16 cellular contexts compared by ENCODE assay signal in the genomic region with DNA sequence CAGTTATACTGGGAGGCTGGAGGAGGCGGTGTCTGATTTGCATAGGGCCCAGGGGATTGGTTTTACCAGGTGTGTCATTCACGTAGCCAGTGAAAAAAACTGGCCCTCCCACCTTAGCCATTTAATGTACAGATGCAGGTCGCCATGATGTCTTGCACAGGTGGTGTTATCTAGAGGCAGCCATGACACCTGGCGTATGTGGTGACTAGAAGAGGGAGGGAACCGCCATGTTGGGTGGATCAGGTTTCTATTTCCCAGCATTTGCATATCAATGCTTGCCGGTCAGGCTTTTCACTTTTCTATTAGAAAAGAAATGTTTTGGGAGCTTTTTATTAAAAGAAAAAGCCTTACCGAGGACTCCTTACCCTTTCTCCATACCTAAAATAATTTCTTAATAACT.
A peak's percentile ranks its signal among the peaks of the same experiment; 100 is the strongest.
DNase-seq lines count a peak whose midpoint lies in the region; FAIRE-seq and TF ChIP-seq lines count a peak whose summit lies in the region.
"Had no signal": no experiment of that assay in that cellular context is flagged by ENCODE, and none has a peak within 500 bp of the region (broad histone marks: within the 10 kb centered on the region; RNA-seq: fewer than 3 reads in every experiment).

No MANE protein-coding gene starts in this region.

- DNase-seq in ELF-1 (ENCODE audit: low read depth, low spot score): peak; percentile 2
- peak; percentile 60 for DNase-seq in NCI-H2171 treated with DMSO at 0.1 percent for 48 hours (lab: John Stamatoyannopoulos, UW)
- DNase-seq in H1 (ENCODE audit: low read depth in 1 of 2, low spot score in 2 of 2): no peak
- no peak for DNase-seq in SIG-M5 (lab: John Stamatoyannopoulos, UW)
- DNase-seq in NOMO-1 (lab: John Stamatoyannopoulos, UW; ENCODE audit: unreplicated experiment in 2 of 2): no peak
- DNase-seq in CD1c-positive myeloid dendritic cell (ENCODE audit: extremely low spot score): no peak
- no peak for DNase-seq in SW480 (ENCODE audit: low spot score)
- DNase-seq: C1 segment of cervical spinal cord; CD4-positive, alpha-beta memory T cell; DMS79; EL; GDM1; H7 had no signal

- H3K4me2 ChIP-seq in H1 (ENCODE audit: insufficient read depth in 1 of 2, low read depth in 2 of 2, low read length in 2 of 2): no peak overlapping the region; a peak in 1 of 4 replicates

- H3K27me3 ChIP-seq in H1 (replicated peaks in 1 of 4; ENCODE audit: control insufficient read depth in 3 of 4, extremely low read depth in 1 of 4, insufficient read depth in 3 of 4, low read length in 3 of 4) (no peaks in the 10 kb centered on the region), iPS-20b (ENCODE audit: insufficient read depth, low read length) (no peaks in the 10 kb centered on the region)

- peak; percentile 72 for FAIRE-seq in H1 (lab: Jason Lieb, UNC)
- FAIRE-seq: A204.1, GM12892 had no signal

- TF ChIP-seq CTCF in H1 (IDR thresholded peaks at IDR 0.05; ENCODE audit: control extremely low read depth in 1 of 3, insufficient read depth in 1 of 3, low read depth in 1 of 3, low read length in 3 of 3): no peak

- no peak overlapping the region for H2BK120ac ChIP-seq in H1 (replicated peaks; ENCODE audit: low read depth, low read length)

- H2AFZ ChIP-seq in H1 (ENCODE audit: low read length): no peak overlapping the region

- H3K27ac ChIP-seq in H1 (ENCODE audit: low read depth, low read length) (no peak overlapping the region), iPS-20b (ENCODE audit: low read length) (peak overlapping the region; percentile 32)

- 74% methylated on average over 7 of the region's 7 CpGs; no CpG with 5 or more reads in 1 of the 2 experiments for WGBS in H1 (ENCODE audit: extremely low coverage in 1 of 2, insufficient coverage in 1 of 2, insufficient read length in 1 of 2, insufficient replicate concordance in 2 of 2, low coverage in 1 of 2, low lambda C conversion rate in 2 of 2, missing lambda C conversion rate in 1 of 2), 2 experiments

- H3K9ac ChIP-seq in H1 (replicated peaks in 1 of 4; ENCODE audit: extremely low read depth in 1 of 4, low read depth in 3 of 4, low read length in 3 of 4) (no peak overlapping the region), iPS-20b (ENCODE audit: low read depth, low read length) (no peak overlapping the region; the same call in 1 of the 2 replicates)

- H3K79me1 ChIP-seq in H1 (ENCODE audit: low read depth, low read length): no peaks in the 10 kb centered on the region

- H4K20me1 ChIP-seq in H1 (replicated peaks in 1 of 2; ENCODE audit: control insufficient read depth in 1 of 2, insufficient read depth in 2 of 2, low read length in 2 of 2): no peaks in the 10 kb centered on the region

- no peaks in the 10 kb centered on the region for H3K23me2 ChIP-seq in H1 (ENCODE audit: low read depth, low read length)

- peak overlapping the region in 1 of 4 experiments; percentile 41; a peak in 1 of 8 replicates for H3K4me3 ChIP-seq in H1 (ENCODE audit: extremely low read depth in 1 of 4, insufficient read depth in 2 of 4, low read depth in 3 of 4, low read length in 4 of 4)
- H3K4me3 ChIP-seq in iPS-20b (ENCODE audit: low read length): peak overlapping the region; percentile 47; the same call in 1 of the 2 replicates

- no peak overlapping the region for H3K14ac ChIP-seq in H1 (ENCODE audit: insufficient read length)

- TF ChIP-seq RAD21 in H1 (IDR thresholded peaks at IDR 0.05 in 1 of 2, conservative IDR thresholded peaks at IDR 0.05 in 1 of 2; ENCODE audit: low read depth in 2 of 2, low read length in 2 of 2): no peak

- TF ChIP-seq EP300 in H1 (IDR thresholded peaks at IDR 0.05; ENCODE audit: borderline replicate concordance in 1 of 2, low read depth in 2 of 2, low read length in 2 of 2): 0 out of 3 replicates have a peak, but pooled peaks of 1 of the 2 experiments have one; percentile 10

- H3K56ac ChIP-seq in H1 (replicated peaks; ENCODE audit: insufficient read length, low read depth, low read length): no peak overlapping the region

- no peaks in the 10 kb centered on the region for H3K79me2 ChIP-seq in H1 (ENCODE audit: control insufficient read depth in 1 of 2, insufficient read depth in 2 of 2, low read length in 2 of 2)

- H3K18ac ChIP-seq in H1 (ENCODE audit: extremely low read depth, low read length): no peak overlapping the region; the same call in 1 of the 2 replicates

- CTCF ChIA-PET in H1 (lab: Charles Lee; ENCODE audit: partially characterized antibody): interaction anchor here (2.3 kb wide), 1 partner anchor 17 kb away, joined by 7 read pairs; no protein-coding TSS in a partner anchor

- no peak overlapping the region for H4K8ac ChIP-seq in H1 (ENCODE audit: extremely low read depth, insufficient read depth, low read length)

- no peak overlapping the region; the same call in 1 of the 2 replicates for H2BK5ac ChIP-seq in H1 (ENCODE audit: low read depth, low read length)

- no peak overlapping the region for H2AK5ac ChIP-seq in H1 (ENCODE audit: low read depth, low read length)

- H3K23ac ChIP-seq in H1 (ENCODE audit: insufficient read length): no peak overlapping the region

- no peak overlapping the region for H2BK12ac ChIP-seq in H1 (ENCODE audit: low read depth, low read length)

- no peak overlapping the region for H3K4ac ChIP-seq in H1 (replicated peaks; ENCODE audit: insufficient read length, low read depth, low read length)

- H4K91ac ChIP-seq in H1 (replicated peaks; ENCODE audit: insufficient read length, low read length): no peak overlapping the region

- no peak overlapping the region for H2BK20ac ChIP-seq in H1 (ENCODE audit: low read length)

- H2BK15ac ChIP-seq in H1 (ENCODE audit: low read length): no peak overlapping the region

- TF ChIP-seq POLR2A in H1 (IDR thresholded peaks at IDR 0.05; ENCODE audit: control extremely low read depth in 1 of 2, low read depth in 2 of 2, low read length in 2 of 2): no peak

- no peaks in the 10 kb centered on the region for H3K9me3 ChIP-seq in H1 (ENCODE audit: insufficient read depth in 2 of 2, low read depth in 1 of 2, low read length in 1 of 2)
- no peaks in the 10 kb centered on the region for H3K9me3 ChIP-seq in iPS-20b (ENCODE audit: insufficient read depth, low read depth, low read length)

- POLR2A ChIA-PET in H1 (lab: Charles Lee; ENCODE audit: partially characterized antibody): interaction anchor here (1.3 to 1.5 kb wide), 2 partner anchors 10 to 18 kb away, joined by 6 to 10 read pairs; no protein-coding TSS in a partner anchor

- H4K5ac ChIP-seq in H1 (ENCODE audit: insufficient read length, low read depth, low read length): no peak overlapping the region

- no peaks in the 10 kb centered on the region for H3K36me3 ChIP-seq in H1 (ENCODE audit: control insufficient read depth in 2 of 4, insufficient read depth in 4 of 4, low read length in 3 of 4)
- no peaks in the 10 kb centered on the region for H3K36me3 ChIP-seq in iPS-20b (ENCODE audit: insufficient read depth, low read depth, low read length)

- H3K4me1 ChIP-seq in H1 (replicated peaks in 1 of 4; ENCODE audit: control insufficient read depth in 3 of 4, insufficient read depth in 4 of 4, low read length in 3 of 4) (peaks cover 3 to 17% (median 6%) of the 10 kb centered on the region in 4 experiments; a peak in 5 of 7 replicates), iPS-20b (ENCODE audit: insufficient read depth, low read length) (peaks cover 23% of the 10 kb centered on the region; the same call in 1 of the 2 replicates)

TF ChIP-seq in H1, 55 proteins besides CTCF, POLR2A, EP300 and RAD21:
- TF ChIP-seq POU5F1 (IDR thresholded peaks at IDR 0.05; ENCODE audit: low read depth, low read length) (peak; percentile 63; the same call in 1 of the 2 replicates), YY1 (IDR thresholded peaks at IDR 0.05; ENCODE audit: low read depth, low read length) (peak; percentile 98), JUN (IDR thresholded peaks at IDR 0.05; ENCODE audit: low read depth, low read length) (no peak)

Comparison
In these comparisons a context has a peak if more than half of its experiments do, and no peak if none do; other contexts are left out.
1. DNase-seq: peak in ELF-1 (single experiment) and NCI-H2171 treated with DMSO at 0.1 percent for 48 hours (single experiment); none in H1 (0 of 2), SIG-M5 (single experiment), NOMO-1 (0 of 2), CD1c-positive myeloid dendritic cell (single experiment) and SW480 (single experiment).